Comparison of ENCODE assay signal across 24 cellular contexts in the genomic region with DNA sequence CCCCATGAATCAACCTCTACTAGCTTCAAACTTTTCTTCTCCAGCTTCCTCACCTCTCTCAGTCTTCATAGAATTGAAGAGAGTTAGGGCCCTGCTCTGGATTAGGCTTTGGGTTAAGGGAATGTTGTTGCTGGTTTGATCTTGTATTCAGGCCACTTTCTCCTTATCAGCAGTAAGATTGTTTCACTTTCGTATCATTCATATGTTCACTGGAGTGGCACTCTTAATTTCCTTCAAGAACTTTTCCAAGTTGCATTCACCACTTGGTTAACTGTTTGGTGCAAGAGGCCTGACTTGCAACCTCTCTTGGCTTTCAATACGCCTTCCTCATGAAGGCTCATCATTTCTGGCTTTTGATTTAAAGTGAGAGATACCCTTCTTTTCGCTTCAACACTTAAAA. TPM values are rescaled to one million over a fixed set of nuclear protein-coding genes. Genes with fewer than 3 reads are reported as not detected.
"Had no signal": no experiment of that assay in that cellular context is flagged by ENCODE, and none has a peak within 500 bp of the region (broad histone marks: within the 10 kb centered on the region; RNA-seq: fewer than 3 reads in every experiment).

No MANE protein-coding gene starts in this region.

- H3K4me3 Mint-ChIP-seq: activated CD4-positive, alpha-beta T cell treated with anti-CD3 and anti-CD28 coated beads for 36 hours; activated CD8-positive, alpha-beta T cell treated with anti-CD3 and anti-CD28 coated beads, Interleukin-2, amount 10 ng/mL, durations not matched to agents 7 days and 5 days; activated naive CD8-positive, alpha-beta T cell; brain; central memory CD8-positive, alpha-beta T cell had no signal

- H3K27ac Mint-ChIP-seq: activated CD4-positive, alpha-beta T cell treated with anti-CD3 and anti-CD28 coated beads for 36 hours; activated CD8-positive, alpha-beta T cell treated with anti-CD3 and anti-CD28 coated beads, Interleukin-2, amount 10 ng/mL, durations not matched to agents 7 days and 5 days; activated naive CD8-positive, alpha-beta T cell; brain had no signal

- H3K9me3 Mint-ChIP-seq: central memory CD8-positive, alpha-beta T cell had no signal

- H3K4me3 ChIP-seq: K562 had no signal

- H3K27me3 Mint-ChIP-seq: activated CD4-positive, alpha-beta T cell treated with anti-CD3 and anti-CD28 coated beads for 36 hours; activated naive CD8-positive, alpha-beta T cell; central memory CD8-positive, alpha-beta T cell had no signal

- H3K27ac ChIP-seq: VCaP had no signal

- DNase-seq: activated CD4-positive, alpha-beta T cell treated with anti-CD3 and anti-CD28 coated beads for 36 hours; activated CD4-positive, alpha-beta T cell treated with anti-CD3 and anti-CD28 coated beads, Interleukin-2, amount 50 U/mL, for 4 hours; activated CD8-positive, alpha-beta memory T cell treated with anti-CD3 and anti-CD28 coated beads, Interleukin-2, amount 50 U/mL, for 48 hours; activated CD8-positive, alpha-beta T cell treated with anti-CD3 and anti-CD28 coated beads, Interleukin-2, amount 10 ng/mL, durations not matched to agents 7 days and 5 days; activated effector memory CD4-positive, alpha-beta T cell treated with Interleukin-2 at 50 U/mL for 16 hours; activated naive CD4-positive, alpha-beta T cell; activated T-cell treated with anti-CD3 and anti-CD28 coated beads, Interleukin-2, amount 50 U/mL, for 1 hour; amygdala; Karpas-422; MM.1S; NCI-H1105; NCI-H1436; NCI-H187; NCI-H2081; NCI-H446; NCI-H524; PC-3; SHP77 had no signal

- H3K4me1 Mint-ChIP-seq: brain; central memory CD8-positive, alpha-beta T cell had no signal

RNA-seq across cellular contexts. Expression of gene OXER1, which starts 22.8 kb away (rescaled TPM):
- total RNA-seq: activated CD8-positive, alpha-beta T cell treated with anti-CD3 and anti-CD28 coated beads, Interleukin-2, amount 10 ng/mL, durations not matched to agents 7 days and 5 days; K562; PC-3; SK-MEL-5 had no signal
- polyA plus RNA-seq: K562 had no signal

RNA-seq across cellular contexts. Expression of gene HAAO, which starts 51.2 kb away (rescaled TPM):
- total RNA-seq: K562, PC-3, SK-MEL-5 had no signal
- polyA plus RNA-seq: K562 had no signal
